14 cellular contexts compared by ENCODE assay signal in genomic region chr3:66236281-66236680, GRCh38. TPM values are rescaled to one million over a fixed set of nuclear protein-coding genes. Genes with fewer than 3 reads are reported as not detected.
DNase-seq lines count a peak whose midpoint lies in the region; ATAC-seq and TF ChIP-seq lines count a peak whose summit lies in the region.
"Had no signal": no experiment of that assay in that cellular context is flagged by ENCODE, and none has a peak within 500 bp of the region (broad histone marks: within the 10 kb centered on the region; RNA-seq: fewer than 3 reads in every experiment).

No MANE protein-coding gene starts in this region.

- WGBS in GM23248 (ENCODE audit: low coverage in 1 of 2, low lambda C conversion rate in 2 of 2, missing lambda C conversion rate in 2 of 2), 2 experiments: 47 to 54% methylated on average over 5 of the region's 5 CpGs

- no peaks in the 10 kb centered on the region for H3F3A ChIP-seq in GM23248 (ENCODE audit: insufficient read depth)

- TF ChIP-seq CTCF in foreskin keratinocyte (conservative IDR thresholded peaks at IDR 0.05): peak; percentile 13

- ATAC-seq in foreskin keratinocyte (no peak), Right ventricle myocardium superior (ENCODE audit: poor library complexity) (no peak), HG02884 (IDR thresholded peaks at IDR 0.05; ENCODE audit: unreplicated experiment) (no peak)
- ATAC-seq: activated CD4-positive, alpha-beta T cell treated with anti-CD3 and anti-CD28 coated beads for 36 hours; gastroesophageal sphincter had no signal

- in situ Hi-C loops in GM23248 (cut with MboI): no loop called here

- H3K4me1 ChIP-seq in GM23248 (ENCODE audit: insufficient read depth): no peaks in the 10 kb centered on the region
- no peaks in the 10 kb centered on the region for H3K4me1 ChIP-seq in foreskin keratinocyte
- H3K4me1 ChIP-seq: gastroesophageal sphincter, SJCRH30, testis had no signal

- no peak overlapping the region for H2AFZ ChIP-seq in GM23248

- H3K9me2 ChIP-seq in GM23248 (ENCODE audit: insufficient read depth): no peaks in the 10 kb centered on the region

- no peak overlapping the region for H3K27ac ChIP-seq in GM23248
- no peak overlapping the region for H3K27ac ChIP-seq in foreskin keratinocyte
- H3K27ac ChIP-seq: gastroesophageal sphincter, SJCRH30, testis had no signal

- no peaks in the 10 kb centered on the region for H3K27me3 ChIP-seq in GM23248 (replicated peaks; ENCODE audit: insufficient read depth)
- H3K27me3 ChIP-seq in foreskin keratinocyte: no peaks in the 10 kb centered on the region
- H3K27me3 ChIP-seq: gastroesophageal sphincter, SJCRH30, testis had no signal

- H4K20me1 ChIP-seq in GM23248 (ENCODE audit: insufficient read depth): no peaks in the 10 kb centered on the region

- intact Hi-C loops in Right ventricle myocardium superior (cut with DNase I): no loop called here

- H3K9me3 ChIP-seq in GM23248 (ENCODE audit: low read depth): no peaks in the 10 kb centered on the region
- H3K9me3 ChIP-seq: SJCRH30, testis had no signal

- DNase-seq in AG08395 (ENCODE audit: low spot score): peak; percentile 7
- peak; percentile 51 for DNase-seq in GM23248
- peak; percentile 27 for DNase-seq in RKO (ENCODE audit: low spot score)
- DNase-seq in foreskin keratinocyte: no peak
- no peak for DNase-seq in activated CD8-positive, alpha-beta memory T cell treated with anti-CD3 and anti-CD28 coated beads for 24 hours
- DNase-seq in Right ventricle myocardium superior: no peak
- no peak for DNase-seq in GOT3 (lab: John Stamatoyannopoulos, UW)
- DNase-seq: activated CD4-positive, alpha-beta T cell treated with anti-CD3 and anti-CD28 coated beads for 36 hours; activated gamma-delta T cell; CD4-positive, CD25-positive, alpha-beta regulatory T cell; testis had no signal

- peaks cover 15% of the 10 kb centered on the region for H3K79me2 ChIP-seq in GM23248 (ENCODE audit: insufficient read depth)

- no peak overlapping the region for H3K4me2 ChIP-seq in GM23248 (ENCODE audit: unreplicated experiment)

- H3K9ac ChIP-seq in GM23248: no peak overlapping the region

- H3K36me3 ChIP-seq in GM23248 (ENCODE audit: low read depth): no peaks in the 10 kb centered on the region
- H3K36me3 ChIP-seq: SJCRH30 had no signal

- no peak overlapping the region for H3K4me3 ChIP-seq in GM23248
- H3K4me3 ChIP-seq: gastroesophageal sphincter, SJCRH30, testis had no signal

RNA-seq across cellular contexts. Expression of gene SLC25A26, which starts 15.5 kb away (rescaled TPM):
- total RNA-seq in GM23248 (2014; rRNA removed; shearing (Covaris generic)): 25.2 and 26.9 TPM in 2 replicates
- 25.2 and 30.1 TPM in 2 replicates for polyA plus RNA-seq in GM23248 (2016; fragmentation: Nextera tagmentation; extraction: Ambion mirVana)
- total RNA-seq in foreskin keratinocyte: 18.9 and 21.0 TPM in 2 replicates
- 24.2 and 26.6 TPM in 2 replicates for polyA plus RNA-seq in foreskin keratinocyte
- 51.3 TPM for total RNA-seq in Right ventricle myocardium superior

Comparison
In these comparisons a context has a peak if more than half of its experiments do, and no peak if none do; other contexts are left out.
1. DNase-seq: peak in AG08395 (single experiment), GM23248 (single experiment) and RKO (single experiment); none in foreskin keratinocyte (0 of 2), activated CD8-positive, alpha-beta memory T cell treated with anti-CD3 and anti-CD28 coated beads for 24 hours (single experiment), Right ventricle myocardium superior (single experiment) and GOT3 (single experiment).